In genomic region chr17:81096741-81097133, GRCh38 we compare ENCODE assay signal across 9 cellular contexts.
DNase-seq lines count a peak whose midpoint lies in the region; ATAC-seq and TF ChIP-seq lines count a peak whose summit lies in the region.
"Had no signal": no experiment of that assay in that cellular context is flagged by ENCODE, and none has a peak within 500 bp of the region (broad histone marks: within the 10 kb centered on the region; RNA-seq: fewer than 3 reads in every experiment).

No MANE protein-coding gene starts in this region.

- H3K27me3 ChIP-seq in ACC112 (ENCODE audit: insufficient read depth, low read length) = no peaks in the 10 kb centered on the region
- H3K27me3 ChIP-seq in NT2/D1 (ENCODE audit: insufficient read depth, insufficient read length) = no peaks in the 10 kb centered on the region

- H3K36me3 ChIP-seq in ACC112 (ENCODE audit: insufficient read depth, low read length) = no peaks in the 10 kb centered on the region
- peaks cover 42% of the 10 kb centered on the region for H3K36me3 ChIP-seq in NT2/D1 (ENCODE audit: insufficient read depth, insufficient read length, low read length)

- H3K4me1 ChIP-seq in ACC112 (ENCODE audit: control insufficient read depth, insufficient read depth, low read length, unreplicated experiment) (peaks cover 42% of the 10 kb centered on the region), NT2/D1 (ENCODE audit: insufficient read depth, insufficient read length) (peaks cover 57% of the 10 kb centered on the region)

- peak overlapping the region; percentile 65 to 83 for H3K4me3 Mint-ChIP-seq in effector memory CD8-positive, alpha-beta T cell
- H3K4me3 Mint-ChIP-seq in neural crest cell = no peak overlapping the region
- H3K4me3 Mint-ChIP-seq in activated naive CD4-positive, alpha-beta T cell treated with anti-CD3 and anti-CD28 coated beads for 36 hours = no peak overlapping the region

- CTCF ChIA-PET in activated naive CD4-positive, alpha-beta T cell treated with anti-CD3 and anti-CD28 coated beads for 36 hours (lab: Charles Lee) = interaction anchor here (2.2 kb wide), 1 partner anchor 73 kb away, joined by 5 read pairs; no protein-coding TSS in a partner anchor

- H3K9ac ChIP-seq in NT2/D1 (ENCODE audit: insufficient read length, low read depth) = peak overlapping the region; percentile 81

- intact Hi-C loops in activated naive CD4-positive, alpha-beta T cell treated with anti-CD3 and anti-CD28 coated beads for 36 hours (cut with micrococcal nuclease) = loop anchor here (1.0 to 10.0 kb wide), 2 partner anchors 105 to 302 kb away; partner anchors contain the start of gene CHMP6

- H3K27ac ChIP-seq in ACC112 (ENCODE audit: low read depth, low read length) = peak overlapping the region; percentile 31; the same call in 1 of the 2 replicates

- H3K4me3 ChIP-seq in ACC112 (ENCODE audit: low read depth, low read length) (0 out of 2 replicates have a peak overlapping the region, but pooled peaks have one; percentile 67), NT2/D1 (ENCODE audit: insufficient read length, low read depth) (no peak overlapping the region)

- no peaks in the 10 kb centered on the region for H3K9me3 Mint-ChIP-seq in effector memory CD8-positive, alpha-beta T cell
- H3K9me3 Mint-ChIP-seq in neural crest cell = no peaks in the 10 kb centered on the region
- no peaks in the 10 kb centered on the region for H3K9me3 Mint-ChIP-seq in activated naive CD4-positive, alpha-beta T cell treated with anti-CD3 and anti-CD28 coated beads for 36 hours

- H3K4me1 Mint-ChIP-seq in effector memory CD8-positive, alpha-beta T cell (ENCODE audit: low read depth in 2 of 2) = peaks cover 32 to 47% of the 10 kb centered on the region in 2 donors
- peaks cover 48% of the 10 kb centered on the region for H3K4me1 Mint-ChIP-seq in neural crest cell
- H3K4me1 Mint-ChIP-seq in activated naive CD4-positive, alpha-beta T cell treated with anti-CD3 and anti-CD28 coated beads for 36 hours (ENCODE audit: low read depth) = peaks cover 28% of the 10 kb centered on the region

- H2AFZ ChIP-seq in ACC112 (ENCODE audit: low read length, unreplicated experiment) = no peak overlapping the region

- no peaks in the 10 kb centered on the region for H3K27me3 Mint-ChIP-seq in effector memory CD8-positive, alpha-beta T cell
- H3K27me3 Mint-ChIP-seq in neural crest cell (ENCODE audit: low read depth) = no peaks in the 10 kb centered on the region
- no peaks in the 10 kb centered on the region for H3K27me3 Mint-ChIP-seq in activated naive CD4-positive, alpha-beta T cell treated with anti-CD3 and anti-CD28 coated beads for 36 hours (ENCODE audit: low read depth)

- H3K9me3 ChIP-seq in NT2/D1 (ENCODE audit: insufficient read depth, low read length) = peaks cover 11% of the 10 kb centered on the region; the same call in 1 of the 2 replicates

- TF ChIP-seq CTCF in neural crest cell (conservative IDR thresholded peaks at IDR 0.05) = no peak

- H3K79me2 ChIP-seq in ACC112 (ENCODE audit: control insufficient read depth, insufficient read depth, low read length, unreplicated experiment) = no peaks in the 10 kb centered on the region

- no peak for DNase-seq in NT2/D1 (ENCODE audit: low read depth, low spot score)
- DNase-seq in effector memory CD8-positive, alpha-beta T cell = no peak
- DNase-seq in neural crest cell (ENCODE audit: low read depth, low spot score) = no peak
- no peak for DNase-seq in COLO829 (ENCODE audit: low spot score)
- DNase-seq in activated naive CD4-positive, alpha-beta T cell treated with anti-CD3 and anti-CD28 coated beads for 36 hours = no peak
- DNase-seq in SHP77 (lab: John Stamatoyannopoulos, UW) = no peak
- DNase-seq: NCI-H1092 treated with DMSO at 0.1 percent for 48 hours had no signal

- no peak for ATAC-seq in effector memory CD8-positive, alpha-beta T cell (replicated peaks)
- ATAC-seq in HG02642 (IDR thresholded peaks at IDR 0.05; ENCODE audit: poor library complexity, unreplicated experiment) = no peak

- peaks cover 16% of the 10 kb centered on the region for H3K36me3 Mint-ChIP-seq in effector memory CD8-positive, alpha-beta T cell (ENCODE audit: insufficient read depth)
- H3K36me3 Mint-ChIP-seq in neural crest cell (ENCODE audit: low read depth) = no peaks in the 10 kb centered on the region
- no peaks in the 10 kb centered on the region for H3K36me3 Mint-ChIP-seq in activated naive CD4-positive, alpha-beta T cell treated with anti-CD3 and anti-CD28 coated beads for 36 hours (ENCODE audit: low read depth)

- H3K27ac Mint-ChIP-seq in effector memory CD8-positive, alpha-beta T cell = peak overlapping the region in 1 of 2 donors; percentile 98
- H3K27ac Mint-ChIP-seq in neural crest cell (ENCODE audit: unreplicated experiment) = peak overlapping the region; percentile 62
- H3K27ac Mint-ChIP-seq in activated naive CD4-positive, alpha-beta T cell treated with anti-CD3 and anti-CD28 coated beads for 36 hours = no peak overlapping the region

Comparison
In these comparisons a context has a peak if more than half of its experiments do, and no peak if none do; other contexts are left out.
1. H3K4me3 Mint-ChIP-seq: peak in effector memory CD8-positive, alpha-beta T cell (2 of 2); none in neural crest cell (single experiment) and activated naive CD4-positive, alpha-beta T cell treated with anti-CD3 and anti-CD28 coated beads for 36 hours (single experiment).